Comparison of ENCODE assay signal across 13 cellular contexts in the genomic region with DNA sequence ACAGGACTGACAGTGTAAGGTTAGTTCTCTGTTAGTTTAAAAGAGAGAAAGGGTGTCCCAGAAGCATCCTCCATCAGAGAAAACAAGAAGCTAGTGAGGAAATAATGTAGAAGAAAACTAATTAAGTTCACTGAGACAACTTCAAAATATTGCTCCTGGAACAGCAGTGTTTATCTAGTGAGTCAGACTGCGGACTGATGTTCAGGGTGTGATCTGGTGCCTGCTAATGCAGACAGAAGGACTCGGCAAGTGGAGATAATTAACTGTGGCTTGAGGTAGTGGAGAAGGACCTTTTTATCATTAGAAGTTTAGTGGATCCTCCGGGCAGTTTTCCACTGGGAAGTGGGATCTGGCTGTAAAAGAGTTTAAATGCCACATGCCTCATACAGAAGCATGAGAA. TPM values are rescaled to one million over a fixed set of nuclear protein-coding genes. Genes with fewer than 3 reads are reported as not detected.
DNase-seq lines count a peak whose midpoint lies in the region; ATAC-seq and TF ChIP-seq lines count a peak whose summit lies in the region.
"Had no signal": no experiment of that assay in that cellular context is flagged by ENCODE, and none has a peak within 500 bp of the region (broad histone marks: within the 10 kb centered on the region; RNA-seq: fewer than 3 reads in every experiment).

No MANE protein-coding gene starts in this region.

- H3K9me2 ChIP-seq in Karpas-422 (replicated peaks; ENCODE audit: insufficient read depth, low read length) = no peaks in the 10 kb centered on the region

- H4K20me1 ChIP-seq in Karpas-422 (ENCODE audit: insufficient read depth, low read depth, low read length) = no peaks in the 10 kb centered on the region

- no peak overlapping the region for H3K9ac ChIP-seq in Karpas-422 (ENCODE audit: low read length)

- ATAC-seq in left lung (peak; percentile 79), HG03432 (IDR thresholded peaks at IDR 0.05; ENCODE audit: unreplicated experiment) (no peak), HG02884 (IDR thresholded peaks at IDR 0.05; ENCODE audit: unreplicated experiment) (no peak)
- ATAC-seq in activated CD4-positive, alpha-beta T cell treated with anti-CD3 and anti-CD28 coated beads for 36 hours = no peak
- ATAC-seq: activated CD4-positive, CD25-positive, alpha-beta regulatory T cell treated with anti-CD3 and anti-CD28 coated beads, Interleukin-2, amount 50 U/mL, for 24 hours; stimulated activated naive CD8-positive, alpha-beta T cell treated with anti-CD3 and anti-CD28 coated beads, Interleukin-15, amount 100 ng/mL, for 72 hours had no signal

- H3K4me1 ChIP-seq in left lung (no peaks in the 10 kb centered on the region), Karpas-422 (ENCODE audit: low read length) (no peaks in the 10 kb centered on the region)

- H3K27ac Mint-ChIP-seq in activated CD4-positive, alpha-beta T cell treated with anti-CD3 and anti-CD28 coated beads for 36 hours = no peak overlapping the region
- H3K27ac Mint-ChIP-seq: B cell, mesothelial cell of epicardium had no signal

- H3K9me3 Mint-ChIP-seq in activated CD4-positive, alpha-beta T cell treated with anti-CD3 and anti-CD28 coated beads for 36 hours (ENCODE audit: low read depth) = no peaks in the 10 kb centered on the region
- H3K9me3 Mint-ChIP-seq: mesothelial cell of epicardium; stimulated activated naive CD8-positive, alpha-beta T cell treated with anti-CD3 and anti-CD28 coated beads, Interleukin-15, amount 100 ng/mL, for 72 hours had no signal

- no peaks in the 10 kb centered on the region for H3K27me3 Mint-ChIP-seq in activated CD4-positive, alpha-beta T cell treated with anti-CD3 and anti-CD28 coated beads for 36 hours
- H3K27me3 Mint-ChIP-seq: stimulated activated naive CD8-positive, alpha-beta T cell treated with anti-CD3 and anti-CD28 coated beads, Interleukin-15, amount 100 ng/mL, for 72 hours had no signal

- H3K79me2 ChIP-seq in Karpas-422 (ENCODE audit: low read length) = no peaks in the 10 kb centered on the region

- H2AFZ ChIP-seq in Karpas-422 (ENCODE audit: low read length) = no peak overlapping the region

- POLR2A ChIA-PET in activated CD4-positive, alpha-beta T cell treated with anti-CD3 and anti-CD28 coated beads for 36 hours (lab: Charles Lee) = no interaction called here

- H3K36me3 ChIP-seq in left lung (no peaks in the 10 kb centered on the region), Karpas-422 (ENCODE audit: insufficient read depth, low read length) (no peaks in the 10 kb centered on the region)

- no peak overlapping the region for H3K4me2 ChIP-seq in Karpas-422 (ENCODE audit: low read depth, low read length, poor library complexity, severe bottlenecking)

- intact Hi-C loops in left lung (cut with DNase I) = no loop called here
- intact Hi-C loops in activated CD4-positive, alpha-beta T cell treated with anti-CD3 and anti-CD28 coated beads for 36 hours (cut with DNase I, micrococcal nuclease) = no loop called here

- no peaks in the 10 kb centered on the region for H3K36me3 Mint-ChIP-seq in activated CD4-positive, alpha-beta T cell treated with anti-CD3 and anti-CD28 coated beads for 36 hours (ENCODE audit: low read depth)

- no peak for TF ChIP-seq CTCF in coronary artery (IDR thresholded peaks at IDR 0.05)
- TF ChIP-seq CTCF in left lung (IDR thresholded peaks at IDR 0.05) = no peak

- peaks cover 3% of the 10 kb centered on the region for H3K4me1 Mint-ChIP-seq in activated CD4-positive, alpha-beta T cell treated with anti-CD3 and anti-CD28 coated beads for 36 hours
- H3K4me1 Mint-ChIP-seq: B cell; stimulated activated naive CD8-positive, alpha-beta T cell treated with anti-CD3 and anti-CD28 coated beads, Interleukin-15, amount 100 ng/mL, for 72 hours had no signal

- DNase-seq in AG08395 (ENCODE audit: low spot score) (peak; percentile 56), HT1080 (ENCODE audit: low read depth) (peak; percentile 13), coronary artery (ENCODE audit: low spot score) (no peak), left lung (no peak), Karpas-422 (no peak)
- DNase-seq in activated CD4-positive, alpha-beta T cell treated with anti-CD3 and anti-CD28 coated beads for 36 hours = no peak
- DNase-seq: activated gamma-delta T cell treated with Interleukin-2 at 50 U/mL for 16 hours; stimulated activated naive CD8-positive, alpha-beta T cell treated with anti-CD3 and anti-CD28 coated beads, Interleukin-15, amount 100 ng/mL, for 72 hours had no signal

- H3K9me3 ChIP-seq in left lung = no peaks in the 10 kb centered on the region
- H3K9me3 ChIP-seq in Karpas-422 (ENCODE audit: low read length) = no peaks in the 10 kb centered on the region

- CTCF ChIA-PET in activated CD4-positive, alpha-beta T cell treated with anti-CD3 and anti-CD28 coated beads for 36 hours (lab: Charles Lee) = no interaction called here

- H3K4me3 ChIP-seq in coronary artery (peak overlapping the region; percentile 22), left lung (no peak overlapping the region), Karpas-422 (ENCODE audit: low read length) (no peak overlapping the region)

- H3K27ac ChIP-seq in coronary artery (no peak overlapping the region), left lung (no peak overlapping the region), Karpas-422 (ENCODE audit: low read length) (no peak overlapping the region)

- no peak overlapping the region for H3K4me3 Mint-ChIP-seq in activated CD4-positive, alpha-beta T cell treated with anti-CD3 and anti-CD28 coated beads for 36 hours
- H3K4me3 Mint-ChIP-seq: B cell; mesothelial cell of epicardium; stimulated activated naive CD8-positive, alpha-beta T cell treated with anti-CD3 and anti-CD28 coated beads, Interleukin-15, amount 100 ng/mL, for 72 hours had no signal

- H3K27me3 ChIP-seq in left lung (no peaks in the 10 kb centered on the region), Karpas-422 (ENCODE audit: low read length) (no peaks in the 10 kb centered on the region)

RNA-seq across cellular contexts. Expression of gene CDON, which starts 55.4 kb away (rescaled TPM):
- total RNA-seq in HT1080 (2014; rRNA removed; shearing (Covaris generic)) = 1.7 and 1.9 TPM in 2 replicates
- polyA plus RNA-seq in HT1080 (2015; cell fraction: cytosol; rRNA removed) = 2.2 and 4.4 TPM in 2 replicates
- polyA plus RNA-seq in HT1080 (2015; cell fraction: nucleus; rRNA removed) = 2.6 and 2.9 TPM in 2 replicates
- total RNA-seq in left lung = 10 to 100 TPM; 10.7 to 16.3 TPM
- total RNA-seq in Karpas-422 (2014; rRNA removed; shearing (Covaris generic); ENCODE audit: low replicate concordance) = 0.36 and 2.1 TPM in 2 replicates
- 1 to 10 TPM; 1.8 to 3.2 TPM for total RNA-seq in activated CD4-positive, alpha-beta T cell treated with anti-CD3 and anti-CD28 coated beads for 36 hours
- total RNA-seq: B cell had no signal

Comparison
In these comparisons a context has a peak if more than half of its experiments do, and no peak if none do; other contexts are left out.
1. DNase-seq: peak in AG08395 (single experiment) and HT1080 (single experiment); none in coronary artery (single experiment), left lung (0 of 2), Karpas-422 (single experiment) and activated CD4-positive, alpha-beta T cell treated with anti-CD3 and anti-CD28 coated beads for 36 hours (single experiment).